Comparison of ENCODE assay signal across 14 cellular contexts in genomic region chr6:33616913-33617312, GRCh38.
"Had no signal": no experiment of that assay in that cellular context is flagged by ENCODE, and none has a peak within 500 bp of the region (broad histone marks: within the 10 kb centered on the region; RNA-seq: fewer than 3 reads in every experiment).

No MANE protein-coding gene starts in this region.

- H3K4me3 ChIP-seq: pancreas had no signal

- H3K9me3 Mint-ChIP-seq: activated T-helper 2 cell treated with anti-CD3 and anti-CD28 coated beads, Interferon-gamma antibody, Interleukin-2, Interleukin-4, amounts not matched to agents 10 μg/mL and 5 μg/mL and 100 μg/mL, durations not matched to agents 14 hours and 24 hours and 36 hours; stimulated activated naive CD8-positive, alpha-beta T cell treated with anti-CD3 and anti-CD28 coated beads, Interleukin-15, amount 100 ng/mL, for 72 hours; type B pancreatic cell had no signal

- H3K27ac Mint-ChIP-seq: activated T-helper 2 cell treated with anti-CD3 and anti-CD28 coated beads, Interferon-gamma antibody, Interleukin-2, Interleukin-4, amounts not matched to agents 10 μg/mL and 5 μg/mL and 100 μg/mL, durations not matched to agents 14 hours and 24 hours and 36 hours; stimulated activated naive CD8-positive, alpha-beta T cell treated with anti-CD3 and anti-CD28 coated beads, Interleukin-15, amount 100 ng/mL, for 72 hours; T-helper 17 cell; type B pancreatic cell had no signal

- H3K4me3 Mint-ChIP-seq: stimulated activated naive CD8-positive, alpha-beta T cell treated with anti-CD3 and anti-CD28 coated beads, Interleukin-15, amount 100 ng/mL, for 72 hours; T-helper 17 cell; type B pancreatic cell had no signal

- ATAC-seq: pancreas; sciatic nerve; stimulated activated naive CD8-positive, alpha-beta T cell treated with anti-CD3 and anti-CD28 coated beads, Interleukin-15, amount 100 ng/mL, for 72 hours; T-helper 17 cell had no signal

- DNase-seq: activated naive CD4-positive, alpha-beta T cell treated with anti-CD3 and anti-CD28 coated beads, Interleukin-2, amount 50 U/mL, for 16 hours; amniotic stem cell; central memory CD4-positive, alpha-beta T cell; cortex of kidney; effector CD4-positive, alpha-beta T cell; islet precursor cell; midbrain; stimulated activated CD4-positive, alpha-beta T cell treated with anti-CD3 and anti-CD28 coated beads, Interleukin-1b, Interleukin-23, amount 100 ng/mL, for 48 hours; stimulated activated naive CD8-positive, alpha-beta T cell treated with anti-CD3 and anti-CD28 coated beads, Interleukin-15, amount 100 ng/mL, for 72 hours; T-helper 17 cell had no signal

- H3K27me3 Mint-ChIP-seq: stimulated activated naive CD8-positive, alpha-beta T cell treated with anti-CD3 and anti-CD28 coated beads, Interleukin-15, amount 100 ng/mL, for 72 hours had no signal

- H3K36me3 Mint-ChIP-seq: type B pancreatic cell had no signal
